ENCODE assay signal across 8 cellular contexts in genomic region chr16:27428035-27428785, GRCh38. TPM values are rescaled to one million over a fixed set of nuclear protein-coding genes. Genes with fewer than 3 reads are reported as not detected.
DNase-seq lines count a peak whose midpoint lies in the region; ATAC-seq and TF ChIP-seq lines count a peak whose summit lies in the region.
"Had no signal": no experiment of that assay in that cellular context is flagged by ENCODE, and none has a peak within 500 bp of the region (broad histone marks: within the 10 kb centered on the region; RNA-seq: fewer than 3 reads in every experiment).

No MANE protein-coding gene starts in this region.

- peaks cover 44% of the 10 kb centered on the region for H3K36me3 Mint-ChIP-seq in activated naive CD8-positive, alpha-beta T cell treated with anti-CD3 and anti-CD28 coated beads, Interleukin-2, amount 10 ng/mL, durations not matched to agents 7 days and 5 days
- peaks cover 22% of the 10 kb centered on the region for H3K36me3 Mint-ChIP-seq in natural killer cell treated with Interleukin-12 subunit alpha and Interleukin-12 subunit beta and Interleukin-15 and Interleukin-18, amount 100 ng/mL, for 72 hours

- H3K4me3 Mint-ChIP-seq in activated naive CD8-positive, alpha-beta T cell treated with anti-CD3 and anti-CD28 coated beads, Interleukin-2, amount 10 ng/mL, durations not matched to agents 7 days and 5 days = peak overlapping the region; percentile 60
- H3K4me3 Mint-ChIP-seq in natural killer cell treated with Interleukin-12 subunit alpha and Interleukin-12 subunit beta and Interleukin-15 and Interleukin-18, amount 100 ng/mL, for 72 hours = peak overlapping the region; percentile 51

- no peak for ATAC-seq in activated naive CD8-positive, alpha-beta T cell treated with anti-CD3 and anti-CD28 coated beads, Interleukin-2, amount 10 ng/mL, durations not matched to agents 7 days and 5 days (ENCODE audit: low read depth)
- ATAC-seq in natural killer cell treated with Interleukin-12 subunit alpha and Interleukin-12 subunit beta and Interleukin-15 and Interleukin-18, amount 100 ng/mL, for 72 hours = no peak
- ATAC-seq in GM18909 (IDR thresholded peaks at IDR 0.05; ENCODE audit: poor library complexity, unreplicated experiment) = no peak

- POLR2A ChIA-PET in activated naive CD8-positive, alpha-beta T cell treated with anti-CD3 and anti-CD28 coated beads, Interleukin-2, amount 10 ng/mL, durations not matched to agents 7 days and 5 days (lab: Charles Lee) = interaction anchor here (2.8 to 3.4 kb wide), 2 partner anchors 22 to 26 kb away, joined by 12 to 23 read pairs; partner anchors contain the start of gene IL21R

- peaks cover 53% of the 10 kb centered on the region for H3K4me1 Mint-ChIP-seq in activated naive CD8-positive, alpha-beta T cell treated with anti-CD3 and anti-CD28 coated beads, Interleukin-2, amount 10 ng/mL, durations not matched to agents 7 days and 5 days
- peaks cover 67 to 79% of the 10 kb centered on the region in 2 donors for H3K4me1 Mint-ChIP-seq in natural killer cell treated with Interleukin-12 subunit alpha and Interleukin-12 subunit beta and Interleukin-15 and Interleukin-18, amount 100 ng/mL, for 72 hours (ENCODE audit: low read depth in 2 of 2)

- H3K27me3 Mint-ChIP-seq in activated naive CD8-positive, alpha-beta T cell treated with anti-CD3 and anti-CD28 coated beads, Interleukin-2, amount 10 ng/mL, durations not matched to agents 7 days and 5 days = no peaks in the 10 kb centered on the region
- H3K27me3 Mint-ChIP-seq in natural killer cell treated with Interleukin-12 subunit alpha and Interleukin-12 subunit beta and Interleukin-15 and Interleukin-18, amount 100 ng/mL, for 72 hours = no peaks in the 10 kb centered on the region

- no peak overlapping the region for H3K4me3 ChIP-seq in HFF-Myc (replicated peaks; ENCODE audit: low read depth, low read length)

- H3K27ac Mint-ChIP-seq in activated naive CD8-positive, alpha-beta T cell treated with anti-CD3 and anti-CD28 coated beads, Interleukin-2, amount 10 ng/mL, durations not matched to agents 7 days and 5 days = peak overlapping the region; percentile 70
- H3K27ac Mint-ChIP-seq in natural killer cell treated with Interleukin-12 subunit alpha and Interleukin-12 subunit beta and Interleukin-15 and Interleukin-18, amount 100 ng/mL, for 72 hours = peak overlapping the region; percentile 93 to 95

- peak; percentile 32 for TF ChIP-seq CTCF in GM10266 (IDR thresholded peaks at IDR 0.05; ENCODE audit: control insufficient read depth, insufficient read depth, low read depth, missing control alignments)
- peak; percentile 5 for TF ChIP-seq CTCF in HFF-Myc (IDR thresholded peaks at IDR 0.05; ENCODE audit: low read depth, low read length, missing control alignments)

- H3K9me3 Mint-ChIP-seq in activated naive CD8-positive, alpha-beta T cell treated with anti-CD3 and anti-CD28 coated beads, Interleukin-2, amount 10 ng/mL, durations not matched to agents 7 days and 5 days = peaks cover 4% of the 10 kb centered on the region
- no peaks in the 10 kb centered on the region for H3K9me3 Mint-ChIP-seq in natural killer cell treated with Interleukin-12 subunit alpha and Interleukin-12 subunit beta and Interleukin-15 and Interleukin-18, amount 100 ng/mL, for 72 hours

- DNase-seq in GM10266 (ENCODE audit: extremely low spot score) (peak; percentile 8), HFF-Myc (ENCODE audit: extremely low read depth, low read depth) (no peak), SKM-1 (lab: John Stamatoyannopoulos, UW; ENCODE audit: unreplicated experiment) (no peak), HuH-7.5 (ENCODE audit: low spot score) (no peak)
- DNase-seq in activated naive CD8-positive, alpha-beta T cell treated with anti-CD3 and anti-CD28 coated beads, Interleukin-2, amount 10 ng/mL, durations not matched to agents 7 days and 5 days = peak; percentile 25
- peak; percentile 41 for DNase-seq in natural killer cell treated with Interleukin-12 subunit alpha and Interleukin-12 subunit beta and Interleukin-15 and Interleukin-18, amount 100 ng/mL, for 72 hours (ENCODE audit: low spot score)
- DNase-seq: Right ventricle myocardium superior had no signal

RNA-seq across cellular contexts. Expression of gene IL21R, which starts 26.2 kb away (rescaled TPM):
- 10 to 100 TPM; 27.2 to 27.5 TPM for total RNA-seq in activated naive CD8-positive, alpha-beta T cell treated with anti-CD3 and anti-CD28 coated beads, Interleukin-2, amount 10 ng/mL, durations not matched to agents 7 days and 5 days
- total RNA-seq in natural killer cell treated with Interleukin-12 subunit alpha and Interleukin-12 subunit beta and Interleukin-15 and Interleukin-18, amount 100 ng/mL, for 72 hours = 10 to 100 TPM; 58.3 to 64.4 TPM

Comparison
In these comparisons a context has a peak if more than half of its experiments do, and no peak if none do; other contexts are left out.
1. DNase-seq: peak in GM10266 (single experiment), activated naive CD8-positive, alpha-beta T cell treated with anti-CD3 and anti-CD28 coated beads, Interleukin-2, amount 10 ng/mL, durations not matched to agents 7 days and 5 days (single experiment) and natural killer cell treated with Interleukin-12 subunit alpha and Interleukin-12 subunit beta and Interleukin-15 and Interleukin-18, amount 100 ng/mL, for 72 hours (single experiment); none in HFF-Myc (single experiment), SKM-1 (single experiment) and HuH-7.5 (single experiment).